ENCODE assay signal across 1 cellular context in the genomic region with DNA sequence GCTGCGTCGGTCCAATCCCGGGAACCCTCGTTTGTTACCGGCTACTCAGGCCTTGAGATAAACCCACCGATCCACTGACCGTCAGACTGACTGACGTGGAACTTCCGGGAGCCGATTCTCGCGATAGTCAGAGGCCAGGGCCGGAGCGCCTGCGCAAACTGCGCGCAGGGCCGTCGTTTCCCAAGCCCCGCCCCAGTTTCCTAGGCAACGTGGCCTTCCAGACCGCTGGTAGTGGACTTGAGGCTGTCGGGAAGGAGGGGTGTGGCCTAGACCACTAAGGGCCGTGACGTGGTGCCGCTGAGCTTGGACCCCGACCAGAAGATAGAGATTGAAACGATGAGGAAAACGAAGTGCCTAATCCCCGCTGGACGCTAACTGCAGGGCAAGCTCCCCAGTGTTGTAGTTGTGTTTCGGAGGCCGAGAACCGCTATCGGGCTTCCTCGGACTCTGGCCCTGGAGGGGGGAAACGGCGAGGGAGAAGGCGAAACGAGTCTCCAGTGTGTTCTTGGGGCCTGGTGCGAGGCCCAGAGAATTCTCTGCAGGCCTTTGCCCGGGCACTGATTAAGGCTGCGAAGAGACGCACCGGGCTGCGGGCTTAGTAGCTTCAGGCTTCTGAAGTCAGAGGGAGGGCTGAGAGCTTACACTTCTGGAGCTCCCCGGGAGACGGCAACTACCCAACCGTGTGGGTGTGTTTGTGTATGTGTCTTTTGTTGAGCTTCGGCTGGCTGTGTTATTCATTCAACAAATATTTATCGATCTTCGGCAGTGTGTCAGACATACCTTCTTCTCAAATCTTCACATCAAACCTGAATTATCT.
A peak's percentile ranks its signal among the peaks of the same experiment; 100 is the strongest.
TF ChIP-seq lines count a peak whose summit lies in the region.

Gene COPB2 (minus strand): TSS at position 96 of the 817 bp plus-strand sequence. CDS start 97 bp downstream, outside the sequence.

TF ChIP-seq in A549, 52 proteins besides CTCF, POLR2A, EP300 and RAD21 (continued from another document):
- TF ChIP-seq, protein P1, sequence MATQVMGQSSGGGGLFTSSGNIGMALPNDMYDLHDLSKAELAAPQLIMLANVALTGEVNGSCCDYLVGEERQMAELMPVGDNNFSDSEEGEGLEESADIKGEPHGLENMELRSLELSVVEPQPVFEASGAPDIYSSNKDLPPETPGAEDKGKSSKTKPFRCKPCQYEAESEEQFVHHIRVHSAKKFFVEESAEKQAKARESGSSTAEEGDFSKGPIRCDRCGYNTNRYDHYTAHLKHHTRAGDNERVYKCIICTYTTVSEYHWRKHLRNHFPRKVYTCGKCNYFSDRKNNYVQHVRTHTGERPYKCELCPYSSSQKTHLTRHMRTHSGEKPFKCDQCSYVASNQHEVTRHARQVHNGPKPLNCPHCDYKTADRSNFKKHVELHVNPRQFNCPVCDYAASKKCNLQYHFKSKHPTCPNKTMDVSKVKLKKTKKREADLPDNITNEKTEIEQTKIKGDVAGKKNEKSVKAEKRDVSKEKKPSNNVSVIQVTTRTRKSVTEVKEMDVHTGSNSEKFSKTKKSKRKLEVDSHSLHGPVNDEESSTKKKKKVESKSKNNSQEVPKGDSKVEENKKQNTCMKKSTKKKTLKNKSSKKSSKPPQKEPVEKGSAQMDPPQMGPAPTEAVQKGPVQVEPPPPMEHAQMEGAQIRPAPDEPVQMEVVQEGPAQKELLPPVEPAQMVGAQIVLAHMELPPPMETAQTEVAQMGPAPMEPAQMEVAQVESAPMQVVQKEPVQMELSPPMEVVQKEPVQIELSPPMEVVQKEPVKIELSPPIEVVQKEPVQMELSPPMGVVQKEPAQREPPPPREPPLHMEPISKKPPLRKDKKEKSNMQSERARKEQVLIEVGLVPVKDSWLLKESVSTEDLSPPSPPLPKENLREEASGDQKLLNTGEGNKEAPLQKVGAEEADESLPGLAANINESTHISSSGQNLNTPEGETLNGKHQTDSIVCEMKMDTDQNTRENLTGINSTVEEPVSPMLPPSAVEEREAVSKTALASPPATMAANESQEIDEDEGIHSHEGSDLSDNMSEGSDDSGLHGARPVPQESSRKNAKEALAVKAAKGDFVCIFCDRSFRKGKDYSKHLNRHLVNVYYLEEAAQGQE (IDR thresholded peaks at IDR 0.05): peak; percentile 99
